ENCODE assay signal across 2 cellular contexts in genomic region chr1:244866355-244866754, GRCh38.
TF ChIP-seq lines count a peak whose summit lies in the region.

No MANE protein-coding gene starts in this region.

TF ChIP-seq in HCT116, 20 proteins besides CTCF, POLR2A, EP300 and RAD21:
- no peak for TF ChIP-seq CBX3 (IDR thresholded peaks at IDR 0.05; ENCODE audit: low read depth)
- no peak for TF ChIP-seq ELF1 (IDR thresholded peaks at IDR 0.05; ENCODE audit: borderline replicate concordance, low read depth)
- TF ChIP-seq SP1 (IDR thresholded peaks at IDR 0.05; ENCODE audit: low read depth): no peak
- no peak for TF ChIP-seq ZBTB33 (IDR thresholded peaks at IDR 0.05; ENCODE audit: extremely low read depth, insufficient replicate concordance, low read length)
- no peak for TF ChIP-seq CEBPB (IDR thresholded peaks at IDR 0.05; ENCODE audit: low read depth)
- TF ChIP-seq FOSL1 (IDR thresholded peaks at IDR 0.05; ENCODE audit: low read depth): no peak
- TF ChIP-seq, protein P1, sequence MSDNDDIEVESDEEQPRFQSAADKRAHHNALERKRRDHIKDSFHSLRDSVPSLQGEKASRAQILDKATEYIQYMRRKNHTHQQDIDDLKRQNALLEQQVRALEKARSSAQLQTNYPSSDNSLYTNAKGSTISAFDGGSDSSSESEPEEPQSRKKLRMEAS (IDR thresholded peaks at IDR 0.05): no peak
- no peak for TF ChIP-seq ATF3 (IDR thresholded peaks at IDR 0.05)
- TF ChIP-seq ZFX (IDR thresholded peaks at IDR 0.05): no peak
- no peak for TF ChIP-seq POLR2AphosphoS5 (IDR thresholded peaks at IDR 0.05; ENCODE audit: low read depth, low read length)
- TF ChIP-seq EZH2 (IDR thresholded peaks at IDR 0.05): no peak
- TF ChIP-seq EZH2phosphoT487 (IDR thresholded peaks at IDR 0.05; ENCODE audit: borderline replicate concordance): no peak

TF ChIP-seq in GM12878, 131 proteins besides CTCF, POLR2A, EP300 and RAD21:
- no peak for TF ChIP-seq SP1 (IDR thresholded peaks at IDR 0.05; ENCODE audit: low read depth, low read length)
- TF ChIP-seq, protein P2, sequence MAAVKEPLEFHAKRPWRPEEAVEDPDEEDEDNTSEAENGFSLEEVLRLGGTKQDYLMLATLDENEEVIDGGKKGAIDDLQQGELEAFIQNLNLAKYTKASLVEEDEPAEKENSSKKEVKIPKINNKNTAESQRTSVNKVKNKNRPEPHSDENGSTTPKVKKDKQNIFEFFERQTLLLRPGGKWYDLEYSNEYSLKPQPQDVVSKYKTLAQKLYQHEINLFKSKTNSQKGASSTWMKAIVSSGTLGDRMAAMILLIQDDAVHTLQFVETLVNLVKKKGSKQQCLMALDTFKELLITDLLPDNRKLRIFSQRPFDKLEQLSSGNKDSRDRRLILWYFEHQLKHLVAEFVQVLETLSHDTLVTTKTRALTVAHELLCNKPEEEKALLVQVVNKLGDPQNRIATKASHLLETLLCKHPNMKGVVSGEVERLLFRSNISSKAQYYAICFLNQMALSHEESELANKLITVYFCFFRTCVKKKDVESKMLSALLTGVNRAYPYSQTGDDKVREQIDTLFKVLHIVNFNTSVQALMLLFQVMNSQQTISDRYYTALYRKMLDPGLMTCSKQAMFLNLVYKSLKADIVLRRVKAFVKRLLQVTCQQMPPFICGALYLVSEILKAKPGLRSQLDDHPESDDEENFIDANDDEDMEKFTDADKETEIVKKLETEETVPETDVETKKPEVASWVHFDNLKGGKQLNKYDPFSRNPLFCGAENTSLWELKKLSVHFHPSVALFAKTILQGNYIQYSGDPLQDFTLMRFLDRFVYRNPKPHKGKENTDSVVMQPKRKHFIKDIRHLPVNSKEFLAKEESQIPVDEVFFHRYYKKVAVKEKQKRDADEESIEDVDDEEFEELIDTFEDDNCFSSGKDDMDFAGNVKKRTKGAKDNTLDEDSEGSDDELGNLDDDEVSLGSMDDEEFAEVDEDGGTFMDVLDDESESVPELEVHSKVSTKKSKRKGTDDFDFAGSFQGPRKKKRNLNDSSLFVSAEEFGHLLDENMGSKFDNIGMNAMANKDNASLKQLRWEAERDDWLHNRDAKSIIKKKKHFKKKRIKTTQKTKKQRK (IDR thresholded peaks at IDR 0.05; ENCODE audit: low read depth, low read length): no peak
TF ChIP-seq in GM12878: peak in this region for 0.
